1 cellular context compared by ENCODE assay signal in the genomic region with DNA sequence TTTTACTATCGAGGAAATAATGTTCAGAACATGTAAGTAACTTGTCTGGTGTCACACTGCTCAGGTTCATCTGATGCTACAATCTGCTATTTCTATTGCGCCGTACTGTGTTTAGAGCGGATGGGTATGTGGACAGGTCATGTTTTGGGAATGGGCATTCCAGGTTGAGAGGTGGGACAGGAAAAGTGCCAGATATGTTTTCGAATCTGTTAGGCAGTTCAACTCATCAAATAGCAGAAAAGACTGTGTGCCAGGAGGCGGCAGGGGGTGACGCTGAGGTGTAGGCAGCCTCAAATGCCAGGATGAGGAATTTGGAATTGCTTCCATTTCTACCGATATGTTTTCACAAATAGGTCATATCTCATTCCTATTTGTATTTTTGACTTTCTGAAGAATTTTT.
TF ChIP-seq lines count a peak whose summit lies in the region.

No MANE protein-coding gene starts in this region.

TF ChIP-seq in GM23338, 12 proteins besides CTCF, POLR2A, EP300 and RAD21 (continued from another document):
- TF ChIP-seq, protein P1, sequence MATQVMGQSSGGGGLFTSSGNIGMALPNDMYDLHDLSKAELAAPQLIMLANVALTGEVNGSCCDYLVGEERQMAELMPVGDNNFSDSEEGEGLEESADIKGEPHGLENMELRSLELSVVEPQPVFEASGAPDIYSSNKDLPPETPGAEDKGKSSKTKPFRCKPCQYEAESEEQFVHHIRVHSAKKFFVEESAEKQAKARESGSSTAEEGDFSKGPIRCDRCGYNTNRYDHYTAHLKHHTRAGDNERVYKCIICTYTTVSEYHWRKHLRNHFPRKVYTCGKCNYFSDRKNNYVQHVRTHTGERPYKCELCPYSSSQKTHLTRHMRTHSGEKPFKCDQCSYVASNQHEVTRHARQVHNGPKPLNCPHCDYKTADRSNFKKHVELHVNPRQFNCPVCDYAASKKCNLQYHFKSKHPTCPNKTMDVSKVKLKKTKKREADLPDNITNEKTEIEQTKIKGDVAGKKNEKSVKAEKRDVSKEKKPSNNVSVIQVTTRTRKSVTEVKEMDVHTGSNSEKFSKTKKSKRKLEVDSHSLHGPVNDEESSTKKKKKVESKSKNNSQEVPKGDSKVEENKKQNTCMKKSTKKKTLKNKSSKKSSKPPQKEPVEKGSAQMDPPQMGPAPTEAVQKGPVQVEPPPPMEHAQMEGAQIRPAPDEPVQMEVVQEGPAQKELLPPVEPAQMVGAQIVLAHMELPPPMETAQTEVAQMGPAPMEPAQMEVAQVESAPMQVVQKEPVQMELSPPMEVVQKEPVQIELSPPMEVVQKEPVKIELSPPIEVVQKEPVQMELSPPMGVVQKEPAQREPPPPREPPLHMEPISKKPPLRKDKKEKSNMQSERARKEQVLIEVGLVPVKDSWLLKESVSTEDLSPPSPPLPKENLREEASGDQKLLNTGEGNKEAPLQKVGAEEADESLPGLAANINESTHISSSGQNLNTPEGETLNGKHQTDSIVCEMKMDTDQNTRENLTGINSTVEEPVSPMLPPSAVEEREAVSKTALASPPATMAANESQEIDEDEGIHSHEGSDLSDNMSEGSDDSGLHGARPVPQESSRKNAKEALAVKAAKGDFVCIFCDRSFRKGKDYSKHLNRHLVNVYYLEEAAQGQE (IDR thresholded peaks at IDR 0.05; ENCODE audit: unreplicated experiment), result no peak
- TF ChIP-seq ZNF114 (CRISPR knock-in tag; IDR thresholded peaks at IDR 0.05), result no peak
TF ChIP-seq in GM23338: peak in this region for 0.
